8 cellular contexts compared by ENCODE assay signal in the genomic region with DNA sequence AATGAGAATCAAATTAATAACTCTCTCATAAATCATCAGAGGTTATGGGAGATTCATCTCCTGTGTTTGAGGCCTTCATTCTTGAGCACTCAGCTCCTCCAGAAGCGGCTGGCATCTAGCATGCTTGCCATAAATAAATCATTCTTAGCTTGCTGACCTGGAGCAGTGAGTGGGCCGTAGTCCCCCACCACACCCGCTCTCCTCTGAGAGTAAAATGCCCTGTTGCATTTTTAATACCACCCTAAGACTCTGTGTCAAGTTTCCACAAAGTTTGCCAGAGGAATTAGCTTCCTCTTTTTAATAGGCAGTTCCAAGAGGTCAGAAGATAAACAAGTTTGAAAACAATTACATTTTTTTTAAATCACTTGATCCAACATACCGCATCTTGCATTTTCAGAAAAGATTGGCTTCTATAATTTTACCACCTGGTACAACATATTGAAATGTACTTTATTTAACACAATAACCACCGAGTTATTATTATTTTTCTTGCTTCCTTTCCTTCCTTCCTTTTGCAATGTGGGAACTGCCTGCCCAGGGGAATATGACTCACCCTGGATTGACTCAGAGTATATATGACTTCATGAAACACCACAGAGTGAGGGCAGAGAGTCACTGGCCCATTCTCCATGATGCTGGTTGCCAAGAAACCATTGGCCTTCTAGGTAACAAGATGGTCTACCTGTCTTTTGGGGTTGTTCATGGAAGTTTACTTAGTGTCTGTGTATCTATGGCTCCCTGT. TPM values are rescaled to one million over a fixed set of nuclear protein-coding genes. Genes with fewer than 3 reads are reported as not detected.
DNase-seq lines count a peak whose midpoint lies in the region; ATAC-seq, FAIRE-seq and TF ChIP-seq lines count a peak whose summit lies in the region.

No MANE protein-coding gene starts in this region.

- no peak for FAIRE-seq in bronchial epithelial cell (lab: Jason Lieb, UNC)

- in situ Hi-C loops in KBM-7 (cut with MboI; ENCODE audit: low pct_unique_long_range_greater_than_20kb, low sequenced_read_pairs) = no loop called here

- H3K27ac ChIP-seq in mesodermal cell (ENCODE audit: low read depth, low read length, severe bottlenecking) = peak overlapping the region; percentile 44

- WGBS in mesodermal cell (ENCODE audit: insufficient coverage in 2 of 2), 2 experiments = 84 to 97% methylated on average over 4 to 5 of the region's 5 CpGs

- DNase-seq in AG08395 (ENCODE audit: low spot score) = peak; percentile 84
- peak; percentile 22 for DNase-seq in KBM-7
- DNase-seq in bronchial epithelial cell (ENCODE audit: low read depth) = peak; percentile 93
- DNase-seq in cerebellum (ENCODE audit: low spot score) = no peak
- no peak for DNase-seq in activated CD4-positive, CD25-positive, alpha-beta regulatory T cell (lab: John Stamatoyannopoulos, UW)
- DNase-seq in inferior parietal cortex (ENCODE audit: extremely low spot score) = no peak

- H3K36me3 ChIP-seq in bronchial epithelial cell (ENCODE audit: control insufficient read depth, insufficient read depth, low read length) = no peaks in the 10 kb centered on the region
- no peaks in the 10 kb centered on the region for H3K36me3 ChIP-seq in mesodermal cell (ENCODE audit: control insufficient read depth, insufficient read depth, low read length)

- peaks cover 1% of the 10 kb centered on the region for H3K27me3 ChIP-seq in bronchial epithelial cell (ENCODE audit: control insufficient read depth, insufficient read depth, low read length)

- TF ChIP-seq CTCF in bronchial epithelial cell (IDR thresholded peaks at IDR 0.05; ENCODE audit: insufficient read depth, low read length, severe bottlenecking) = no peak

- H3K4me3 ChIP-seq in bronchial epithelial cell (ENCODE audit: low read depth, low read length) (no peak overlapping the region), mesodermal cell (ENCODE audit: extremely low read depth, insufficient read depth, low read length, poor library complexity, severe bottlenecking) (no peak overlapping the region)

- H3K4me1 ChIP-seq in mesodermal cell (ENCODE audit: control insufficient read depth, insufficient read depth, low read length, poor library complexity, severe bottlenecking) = no peaks in the 10 kb centered on the region

- ATAC-seq in HG03097 (IDR thresholded peaks at IDR 0.05; ENCODE audit: low FRiP score, unreplicated experiment) = no peak

- no peaks in the 10 kb centered on the region for H3K9me3 ChIP-seq in mesodermal cell (ENCODE audit: control insufficient read depth, low read length)

RNA-seq across cellular contexts. Expression of a gene that starts 29.4 kb away (rescaled TPM):
- total RNA-seq in bronchial epithelial cell (not detected in 2 replicates), cerebellum (2.4 TPM)
- polyA plus RNA-seq in mesodermal cell (2013, experiment 1 of 2) = 0.59 TPM
- 0.66 TPM for polyA plus RNA-seq in mesodermal cell (2013, experiment 2 of 2)

Comparison
In these comparisons a context has a peak if more than half of its experiments do, and no peak if none do; other contexts are left out.
1. DNase-seq: peak in AG08395 (single experiment), KBM-7 (single experiment) and bronchial epithelial cell (single experiment); none in cerebellum (single experiment), activated CD4-positive, CD25-positive, alpha-beta regulatory T cell (0 of 4) and inferior parietal cortex (single experiment).